8 cellular contexts compared by ENCODE assay signal in genomic region chr19:11346104-11346940, GRCh38. TPM values are rescaled to one million over a fixed set of nuclear protein-coding genes. Genes with fewer than 3 reads are reported as not detected.
A peak's percentile ranks its signal among the peaks of the same experiment; 100 is the strongest.
DNase-seq lines count a peak whose midpoint lies in the region; ATAC-seq and TF ChIP-seq lines count a peak whose summit lies in the region.

A gene with protein sequence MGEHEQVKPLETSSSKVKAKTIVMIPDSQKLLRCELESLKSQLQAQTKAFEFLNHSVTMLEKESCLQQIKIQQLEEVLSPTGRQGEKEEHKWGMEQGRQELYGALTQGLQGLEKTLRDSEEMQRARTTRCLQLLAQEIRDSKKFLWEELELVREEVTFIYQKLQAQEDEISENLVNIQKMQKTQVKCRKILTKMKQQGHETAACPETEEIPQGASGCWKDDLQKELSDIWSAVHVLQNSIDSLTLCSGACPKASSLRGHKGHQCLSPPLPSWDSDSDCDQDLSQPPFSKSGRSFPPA (plus strand): TSS chr19:11346519. CDS start chr19:11346607, 88 bp downstream.
TSS of gene TMEM205 (minus strand) at chr19:11346268. CDS start at chr19:11345619, 649 bp downstream.

- H3K36me3 Mint-ChIP-seq in activated naive CD4-positive, alpha-beta T cell treated with anti-CD3 and anti-CD28 coated beads, Interleukin-2, amount 50 U/mL, for 24 hours: peaks cover 2% of the 10 kb centered on the region

- peak within 1 kb of the TSS; percentile 67 for H3K27ac ChIP-seq in suprapubic skin

- H3K9me3 Mint-ChIP-seq in activated naive CD4-positive, alpha-beta T cell treated with anti-CD3 and anti-CD28 coated beads, Interleukin-2, amount 50 U/mL, for 24 hours: no peaks in the 10 kb centered on the region

- peaks cover 33% of the 10 kb centered on the region for H3K4me1 ChIP-seq in suprapubic skin

- peaks cover 31% of the 10 kb centered on the region for H3K4me1 Mint-ChIP-seq in activated naive CD4-positive, alpha-beta T cell treated with anti-CD3 and anti-CD28 coated beads, Interleukin-2, amount 50 U/mL, for 24 hours

- ATAC-seq in HG02571 (IDR thresholded peaks at IDR 0.05; ENCODE audit: unreplicated experiment) (peak; percentile 91), SK-N-SH treated with all-trans-retinoic acid at 6 μM for 48 hours (peak; percentile 90)

- under 1% methylated on average over 19 of the region's 50 CpGs for WGBS in suprapubic skin

- H3K4me3 ChIP-seq in suprapubic skin: peak within 1 kb of the TSS; percentile 57

- H3K27me3 Mint-ChIP-seq in activated naive CD4-positive, alpha-beta T cell treated with anti-CD3 and anti-CD28 coated beads, Interleukin-2, amount 50 U/mL, for 24 hours: no peaks in the 10 kb centered on the region

- TF ChIP-seq POLR2A in suprapubic skin (IDR thresholded peaks at IDR 0.05): peak in 1 of 2 donors; percentile 49

- CTCF ChIA-PET in GM10248 (lab: Yijun Ruan, JAX): interaction anchor here (0.9 to 2.6 kb wide), 7 partner anchors 13 to 190 kb away, joined by 3 to 11 read pairs (median 4); no protein-coding TSS in a partner anchor

- POLR2A ChIA-PET in GM10248 (lab: Yijun Ruan, JAX): interaction anchor here (0.5 to 1.6 kb wide), 3 partner anchors 29 to 67 kb away, joined by 5 to 6 read pairs (median 5); partner anchors contain the start of gene SWSAP1

- peaks cover 6% of the 10 kb centered on the region for H3K36me3 ChIP-seq in suprapubic skin

- peak; percentile 26 for TF ChIP-seq CTCF in GM10248 (IDR thresholded peaks at IDR 0.05; ENCODE audit: control extremely low read depth, extremely low read depth, low read depth, missing control alignments)
- no peak for TF ChIP-seq CTCF in suprapubic skin (IDR thresholded peaks at IDR 0.05)

- peak within 1 kb of the TSS; percentile 99 for H3K27ac Mint-ChIP-seq in activated naive CD4-positive, alpha-beta T cell treated with anti-CD3 and anti-CD28 coated beads, Interleukin-2, amount 50 U/mL, for 24 hours

- DNase-seq in GM10248 (ENCODE audit: extremely low spot score) (peak; percentile 97), NCI-H1048 (lab: John Stamatoyannopoulos, UW) (peak; percentile 98), globus pallidus (ENCODE audit: low spot score) (peak; percentile 99), nucleus accumbens (lab: John Stamatoyannopoulos, UW) (peak; percentile 69 to 99 (median 98)), suprapubic skin (ENCODE audit: low spot score in 2 of 2) (peak; percentile 99 to 100)

- TF ChIP-seq EP300 in suprapubic skin (IDR thresholded peaks at IDR 0.05): no peak

- H3K9me3 ChIP-seq in suprapubic skin: no peaks in the 10 kb centered on the region

- no peaks in the 10 kb centered on the region for H3K27me3 ChIP-seq in suprapubic skin

- peak within 1 kb of the TSS; percentile 100 for H3K4me3 Mint-ChIP-seq in activated naive CD4-positive, alpha-beta T cell treated with anti-CD3 and anti-CD28 coated beads, Interleukin-2, amount 50 U/mL, for 24 hours

TF ChIP-seq in SK-N-SH treated with all-trans-retinoic acid at 6 μM for 48 hours, 23 proteins besides CTCF, POLR2A, EP300 and RAD21:
- TF ChIP-seq PPARA (CRISPR knock-in tag; IDR thresholded peaks at IDR 0.05; ENCODE audit: borderline replicate concordance) (no peak), ISL1 (CRISPR knock-in tag; IDR thresholded peaks at IDR 0.05) (no peak)
- TF ChIP-seq, protein P1, sequence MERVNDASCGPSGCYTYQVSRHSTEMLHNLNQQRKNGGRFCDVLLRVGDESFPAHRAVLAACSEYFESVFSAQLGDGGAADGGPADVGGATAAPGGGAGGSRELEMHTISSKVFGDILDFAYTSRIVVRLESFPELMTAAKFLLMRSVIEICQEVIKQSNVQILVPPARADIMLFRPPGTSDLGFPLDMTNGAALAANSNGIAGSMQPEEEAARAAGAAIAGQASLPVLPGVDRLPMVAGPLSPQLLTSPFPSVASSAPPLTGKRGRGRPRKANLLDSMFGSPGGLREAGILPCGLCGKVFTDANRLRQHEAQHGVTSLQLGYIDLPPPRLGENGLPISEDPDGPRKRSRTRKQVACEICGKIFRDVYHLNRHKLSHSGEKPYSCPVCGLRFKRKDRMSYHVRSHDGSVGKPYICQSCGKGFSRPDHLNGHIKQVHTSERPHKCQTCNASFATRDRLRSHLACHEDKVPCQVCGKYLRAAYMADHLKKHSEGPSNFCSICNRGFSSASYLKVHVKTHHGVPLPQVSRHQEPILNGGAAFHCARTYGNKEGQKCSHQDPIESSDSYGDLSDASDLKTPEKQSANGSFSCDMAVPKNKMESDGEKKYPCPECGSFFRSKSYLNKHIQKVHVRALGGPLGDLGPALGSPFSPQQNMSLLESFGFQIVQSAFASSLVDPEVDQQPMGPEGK (CRISPR knock-in tag; IDR thresholded peaks at IDR 0.05; ENCODE audit: borderline replicate concordance): no peak
- TF ChIP-seq, protein P2, sequence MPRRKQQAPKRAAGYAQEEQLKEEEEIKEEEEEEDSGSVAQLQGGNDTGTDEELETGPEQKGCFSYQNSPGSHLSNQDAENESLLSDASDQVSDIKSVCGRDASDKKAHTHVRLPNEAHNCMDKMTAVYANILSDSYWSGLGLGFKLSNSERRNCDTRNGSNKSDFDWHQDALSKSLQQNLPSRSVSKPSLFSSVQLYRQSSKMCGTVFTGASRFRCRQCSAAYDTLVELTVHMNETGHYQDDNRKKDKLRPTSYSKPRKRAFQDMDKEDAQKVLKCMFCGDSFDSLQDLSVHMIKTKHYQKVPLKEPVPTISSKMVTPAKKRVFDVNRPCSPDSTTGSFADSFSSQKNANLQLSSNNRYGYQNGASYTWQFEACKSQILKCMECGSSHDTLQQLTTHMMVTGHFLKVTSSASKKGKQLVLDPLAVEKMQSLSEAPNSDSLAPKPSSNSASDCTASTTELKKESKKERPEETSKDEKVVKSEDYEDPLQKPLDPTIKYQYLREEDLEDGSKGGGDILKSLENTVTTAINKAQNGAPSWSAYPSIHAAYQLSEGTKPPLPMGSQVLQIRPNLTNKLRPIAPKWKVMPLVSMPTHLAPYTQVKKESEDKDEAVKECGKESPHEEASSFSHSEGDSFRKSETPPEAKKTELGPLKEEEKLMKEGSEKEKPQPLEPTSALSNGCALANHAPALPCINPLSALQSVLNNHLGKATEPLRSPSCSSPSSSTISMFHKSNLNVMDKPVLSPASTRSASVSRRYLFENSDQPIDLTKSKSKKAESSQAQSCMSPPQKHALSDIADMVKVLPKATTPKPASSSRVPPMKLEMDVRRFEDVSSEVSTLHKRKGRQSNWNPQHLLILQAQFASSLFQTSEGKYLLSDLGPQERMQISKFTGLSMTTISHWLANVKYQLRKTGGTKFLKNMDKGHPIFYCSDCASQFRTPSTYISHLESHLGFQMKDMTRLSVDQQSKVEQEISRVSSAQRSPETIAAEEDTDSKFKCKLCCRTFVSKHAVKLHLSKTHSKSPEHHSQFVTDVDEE (CRISPR knock-in tag; IDR thresholded peaks at IDR 0.05): 0 out of 2 replicates have a peak, but pooled peaks have one; percentile 40

RNA-seq across cellular contexts. Expression of the first gene that starts in this region (rescaled TPM):
- total RNA-seq in suprapubic skin: 10 to 100 TPM in 3 of 4 donors, 1 to 10 TPM in 1; 8.0 to 58.3 (median 14.3) TPM

RNA-seq across cellular contexts. Expression of gene TMEM205, which starts in this region (rescaled TPM):
- total RNA-seq in suprapubic skin: 100 to 1,000 TPM; 202 to 245 (median 207) TPM

Comparison
In these comparisons a context has a peak if more than half of its experiments do, and no peak if none do; other contexts are left out.
1. Peak in every context shown above with its lines: DNase-seq, ATAC-seq, H3K4me3 ChIP-seq and H3K27ac ChIP-seq.